In the genomic region with DNA sequence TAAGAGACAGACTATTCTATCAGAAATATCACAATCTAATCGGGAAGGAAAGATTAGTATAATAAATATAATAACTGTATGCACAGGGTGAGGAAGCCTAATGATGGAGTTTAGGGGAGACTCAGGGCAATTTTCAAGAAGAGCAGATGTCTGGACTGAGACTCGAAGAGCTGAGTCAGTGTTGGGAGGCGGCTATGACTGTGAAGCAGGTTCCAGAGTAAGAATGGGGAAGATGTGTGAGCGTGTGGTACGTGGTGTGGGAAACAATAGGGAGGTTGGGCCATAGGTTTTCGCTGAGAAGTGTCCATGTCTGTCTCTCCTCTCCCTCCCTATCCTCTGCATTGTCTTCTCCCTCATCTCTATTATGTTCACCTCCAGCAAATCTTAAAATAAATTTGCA, we compare ENCODE assay signal across 23 cellular contexts.
DNase-seq lines count a peak whose midpoint lies in the region; TF ChIP-seq lines count a peak whose summit lies in the region.
"Had no signal": no experiment of that assay in that cellular context is flagged by ENCODE, and none has a peak within 500 bp of the region (broad histone marks: within the 10 kb centered on the region; RNA-seq: fewer than 3 reads in every experiment).

No MANE protein-coding gene starts in this region.

- peak; percentile 34 for DNase-seq in GM12865 (ENCODE audit: low read depth)
- peak; percentile 9 for DNase-seq in KBM-7
- peak; percentile 16 for DNase-seq in OCI-M1 (lab: John Stamatoyannopoulos, UW)
- peak; percentile 2 for DNase-seq in iris pigment epithelial cell (ENCODE audit: low read depth)
- no peak for DNase-seq in 8988T
- no peak for DNase-seq in NCI-H2107 treated with DMSO at 0.1 percent for 48 hours (lab: John Stamatoyannopoulos, UW; ENCODE audit: unreplicated experiment)
- no peak for DNase-seq in GM19240 (ENCODE audit: insufficient read length, low spot score)
- no peak for DNase-seq in stimulated activated CD4-positive, alpha-beta T cell treated with anti-CD3 and anti-CD28 coated beads, Interleukin-2, amount 100 ng/mL, for 24 hours
- DNase-seq: activated CD4-positive, alpha-beta T cell treated with anti-CD3 and anti-CD28 coated beads, Interleukin-2, amount 10 ng/mL, durations not matched to agents 24 days and 14 days; activated T-cell treated with anti-CD3 and anti-CD28 coated beads, Interleukin-2, amount 50 U/mL, for 4 hours; DMS53; GDM1; kidney; lower lobe of right lung; NCI-H1417; NCI-H2081; NCI-H345; NCI-H774; PC-3; Right ventricle myocardium superior had no signal

- TF ChIP-seq CTCF in GM12865 (IDR thresholded peaks at IDR 0.05; ENCODE audit: insufficient read depth, low read depth, low read length, missing control alignments): no peak

- in situ Hi-C loops in KBM-7 (cut with MboI; ENCODE audit: low pct_unique_long_range_greater_than_20kb, low sequenced_read_pairs): no loop called here

- H3K4me3 ChIP-seq in GM12865 (ENCODE audit: low read depth, low read length): no peak overlapping the region
- H3K4me3 ChIP-seq: dorsolateral prefrontal cortex, lower lobe of right lung, skin epidermis, tibial nerve had no signal

Comparison
In these comparisons a context has a peak if more than half of its experiments do, and no peak if none do; other contexts are left out.
1. DNase-seq: peak in GM12865 (single experiment), KBM-7 (single experiment), OCI-M1 (single experiment) and iris pigment epithelial cell (single experiment); none in 8988T (single experiment), NCI-H2107 treated with DMSO at 0.1 percent for 48 hours (single experiment), GM19240 (single experiment) and stimulated activated CD4-positive, alpha-beta T cell treated with anti-CD3 and anti-CD28 coated beads, Interleukin-2, amount 100 ng/mL, for 24 hours (0 of 2).